39 cellular contexts compared by ENCODE assay signal in genomic region chr3:14816359-14816758, GRCh38. TPM values are rescaled to one million over a fixed set of nuclear protein-coding genes. Genes with fewer than 3 reads are reported as not detected.
"Had no signal": no experiment of that assay in that cellular context is flagged by ENCODE, and none has a peak within 500 bp of the region (broad histone marks: within the 10 kb centered on the region; RNA-seq: fewer than 3 reads in every experiment).

No MANE protein-coding gene starts in this region.

- H3K4me3 ChIP-seq: adrenal gland, ascending aorta, body of pancreas, breast epithelium, cardiac muscle cell had no signal

- H3K9me3 ChIP-seq: adrenal gland, ascending aorta, body of pancreas, breast epithelium had no signal

- H3K36me3 Mint-ChIP-seq: activated naive CD4-positive, alpha-beta T cell treated with anti-CD3 and anti-CD28 coated beads, Interleukin-2, amount 10 ng/mL, durations not matched to agents 7 days and 5 days; activated naive CD4-positive, alpha-beta T cell treated with anti-CD3 and anti-CD28 coated beads, Interleukin-2, amount 50 U/mL, for 24 hours; activated naive CD8-positive, alpha-beta T cell; activated naive CD8-positive, alpha-beta T cell treated with anti-CD3 and anti-CD28 coated beads for 36 hours; activated naive CD8-positive, alpha-beta T cell treated with anti-CD3 and anti-CD28 coated beads, Interleukin-2, amount 10 ng/mL, durations not matched to agents 7 days and 5 days; brain had no signal

- DNase-seq: activated effector memory CD4-positive, alpha-beta T cell treated with anti-CD3 and anti-CD28 coated beads, Interleukin-2, amount 50 U/mL, for 16 hours; activated effector memory CD4-positive, alpha-beta T cell treated with Interleukin-2 at 50 U/mL for 16 hours; activated gamma-delta T cell; activated gamma-delta T cell treated with Interleukin-2 at 50 U/mL for 16 hours; activated naive CD4-positive, alpha-beta T cell; activated naive CD4-positive, alpha-beta T cell treated with anti-CD3 and anti-CD28 coated beads for 36 hours; activated naive CD4-positive, alpha-beta T cell treated with anti-CD3 and anti-CD28 coated beads, Interleukin-2, amount 10 ng/mL, durations not matched to agents 7 days and 5 days; activated naive CD4-positive, alpha-beta T cell treated with anti-CD3 and anti-CD28 coated beads, Interleukin-2, amount 50 U/mL, for 16 hours; activated naive CD4-positive, alpha-beta T cell treated with Interleukin-2 at 50 U/mL for 16 hours; activated naive CD8-positive, alpha-beta T cell treated with anti-CD3 and anti-CD28 coated beads for 36 hours; activated naive CD8-positive, alpha-beta T cell treated with anti-CD3 and anti-CD28 coated beads, Interleukin-2, amount 10 ng/mL, durations not matched to agents 7 days and 5 days; activated naive CD8-positive, alpha-beta T cell treated with anti-CD3 and anti-CD28 coated beads, Interleukin-2, amount 50 U/mL, for 24 hours; activated T-cell treated with anti-CD3 and anti-CD28 coated beads, Interleukin-2, amount 50 U/mL, for 1 hour; activated T-cell treated with anti-CD3 and anti-CD28 coated beads, Interleukin-2, amount 50 U/mL, for 24 hours; activated T-cell treated with anti-CD3 and anti-CD28 coated beads, Interleukin-2, amount 50 U/mL, for 4 hours; activated T-cell treated with anti-CD3 and anti-CD28 coated beads, Interleukin-2, amount 50 U/mL, for 48 hours; activated T-cell treated with anti-CD3 and anti-CD28 coated beads, Interleukin-2, amount 50 U/mL, for 72 hours; adrenal gland; amniotic stem cell; amygdala; anterior cingulate cortex; aorta; body of pancreas; brain microvascular endothelial cell; caudate nucleus; central memory CD4-positive, alpha-beta T cell had no signal

- H3K27me3 ChIP-seq: adrenal gland, ascending aorta had no signal

- H3K4me1 Mint-ChIP-seq: activated naive CD8-positive, alpha-beta T cell treated with anti-CD3 and anti-CD28 coated beads for 36 hours; activated naive CD8-positive, alpha-beta T cell treated with anti-CD3 and anti-CD28 coated beads, Interleukin-2, amount 10 ng/mL, durations not matched to agents 7 days and 5 days; activated naive CD8-positive, alpha-beta T cell treated with anti-CD3 and anti-CD28 coated beads, Interleukin-2, amount 50 U/mL, for 24 hours; activated T-helper 17 cell treated with anti-CD3 and anti-CD28 coated beads, Interleukin-2, amount 50 U/mL, for 72 hours; central memory CD8-positive, alpha-beta T cell had no signal

- H3K4me1 ChIP-seq: adrenal gland, ascending aorta, body of pancreas, breast epithelium had no signal

- FAIRE-seq: astrocyte, bronchial epithelial cell had no signal

- H3K27ac Mint-ChIP-seq: activated naive CD4-positive, alpha-beta T cell treated with anti-CD3 and anti-CD28 coated beads for 36 hours; activated naive CD4-positive, alpha-beta T cell treated with anti-CD3 and anti-CD28 coated beads, Interleukin-2, amount 10 ng/mL, durations not matched to agents 7 days and 5 days; activated naive CD4-positive, alpha-beta T cell treated with anti-CD3 and anti-CD28 coated beads, Interleukin-2, amount 50 U/mL, for 24 hours; activated naive CD4-positive, alpha-beta T cell treated with anti-CD3 and anti-CD28 coated beads, Interleukin-2, amount 50 U/mL, for 72 hours; activated naive CD8-positive, alpha-beta T cell; activated naive CD8-positive, alpha-beta T cell treated with anti-CD3 and anti-CD28 coated beads for 36 hours; activated naive CD8-positive, alpha-beta T cell treated with anti-CD3 and anti-CD28 coated beads, Interleukin-2, amount 10 ng/mL, durations not matched to agents 7 days and 5 days; activated naive CD8-positive, alpha-beta T cell treated with anti-CD3 and anti-CD28 coated beads, Interleukin-2, amount 50 U/mL, for 24 hours; activated T-cell treated with anti-CD3 and anti-CD28 coated beads, Interleukin-2, amount 50 U/mL, for 24 hours; activated T-cell treated with anti-CD3 and anti-CD28 coated beads, Interleukin-2, amount 50 U/mL, for 72 hours; activated T-helper 1 cell treated with anti-CD3 and anti-CD28 coated beads, Interleukin-12 subunit alpha, Interleukin-12 subunit beta, Interleukin-2, Interleukin-4 antibody, amounts not matched to agents 30 ng/mL and 10 ng/mL and 1 ng/mL, durations not matched to agents 14 hours and 24 hours and 36 hours; activated T-helper 17 cell treated with anti-CD3 and anti-CD28 coated beads, Interleukin-2, amount 50 U/mL, for 72 hours; activated T-helper 2 cell treated with anti-CD3 and anti-CD28 coated beads, Interferon-gamma antibody, Interleukin-2, Interleukin-4, amounts not matched to agents 10 μg/mL and 5 μg/mL and 100 μg/mL, durations not matched to agents 14 hours and 24 hours and 36 hours; brain had no signal

- H3K4me3 Mint-ChIP-seq: activated naive CD4-positive, alpha-beta T cell treated with anti-CD3 and anti-CD28 coated beads for 36 hours; activated naive CD4-positive, alpha-beta T cell treated with anti-CD3 and anti-CD28 coated beads, Interleukin-2, amount 10 ng/mL, durations not matched to agents 7 days and 5 days; activated naive CD4-positive, alpha-beta T cell treated with anti-CD3 and anti-CD28 coated beads, Interleukin-2, amount 50 U/mL, for 24 hours; activated naive CD8-positive, alpha-beta T cell; activated naive CD8-positive, alpha-beta T cell treated with anti-CD3 and anti-CD28 coated beads for 36 hours; activated naive CD8-positive, alpha-beta T cell treated with anti-CD3 and anti-CD28 coated beads, Interleukin-2, amount 10 ng/mL, durations not matched to agents 7 days and 5 days; activated naive CD8-positive, alpha-beta T cell treated with anti-CD3 and anti-CD28 coated beads, Interleukin-2, amount 50 U/mL, for 24 hours; activated T-cell treated with anti-CD3 and anti-CD28 coated beads, Interleukin-2, amount 50 U/mL, for 24 hours; activated T-cell treated with anti-CD3 and anti-CD28 coated beads, Interleukin-2, amount 50 U/mL, for 4 hours; activated T-cell treated with anti-CD3 and anti-CD28 coated beads, Interleukin-2, amount 50 U/mL, for 72 hours; activated T-helper 1 cell treated with anti-CD3 and anti-CD28 coated beads, Interleukin-12 subunit alpha, Interleukin-12 subunit beta, Interleukin-2, Interleukin-4 antibody, amounts not matched to agents 30 ng/mL and 10 ng/mL and 1 ng/mL, durations not matched to agents 14 hours and 24 hours and 36 hours; activated T-helper 17 cell treated with anti-CD3 and anti-CD28 coated beads, Interleukin-2, amount 50 U/mL, for 72 hours; brain; central memory CD8-positive, alpha-beta T cell had no signal

- ATAC-seq: activated naive CD4-positive, alpha-beta T cell treated with anti-CD3 and anti-CD28 coated beads, Interleukin-2, amount 50 U/mL, for 72 hours; activated naive CD8-positive, alpha-beta T cell treated with anti-CD3 and anti-CD28 coated beads, Interleukin-2, amount 50 U/mL, for 24 hours; activated T-cell treated with anti-CD3 and anti-CD28 coated beads, Interleukin-2, amount 50 U/mL, for 4 hours; activated T-cell treated with anti-CD3 and anti-CD28 coated beads, Interleukin-2, amount 50 U/mL, for 72 hours; activated T-helper 17 cell treated with anti-CD3 and anti-CD28 coated beads, Interleukin-2, amount 50 U/mL, for 72 hours; body of pancreas had no signal

- H3K9me3 Mint-ChIP-seq: activated naive CD4-positive, alpha-beta T cell treated with anti-CD3 and anti-CD28 coated beads for 36 hours; activated naive CD4-positive, alpha-beta T cell treated with anti-CD3 and anti-CD28 coated beads, Interleukin-2, amount 10 ng/mL, durations not matched to agents 7 days and 5 days; activated naive CD4-positive, alpha-beta T cell treated with anti-CD3 and anti-CD28 coated beads, Interleukin-2, amount 50 U/mL, for 24 hours; activated naive CD4-positive, alpha-beta T cell treated with anti-CD3 and anti-CD28 coated beads, Interleukin-2, amount 50 U/mL, for 72 hours; activated naive CD8-positive, alpha-beta T cell treated with anti-CD3 and anti-CD28 coated beads for 36 hours; activated naive CD8-positive, alpha-beta T cell treated with anti-CD3 and anti-CD28 coated beads, Interleukin-2, amount 10 ng/mL, durations not matched to agents 7 days and 5 days; activated naive CD8-positive, alpha-beta T cell treated with anti-CD3 and anti-CD28 coated beads, Interleukin-2, amount 50 U/mL, for 24 hours; activated T-cell treated with anti-CD3 and anti-CD28 coated beads, Interleukin-2, amount 50 U/mL, for 24 hours; activated T-cell treated with anti-CD3 and anti-CD28 coated beads, Interleukin-2, amount 50 U/mL, for 4 hours; activated T-cell treated with anti-CD3 and anti-CD28 coated beads, Interleukin-2, amount 50 U/mL, for 72 hours; activated T-helper 1 cell treated with anti-CD3 and anti-CD28 coated beads, Interleukin-12 subunit alpha, Interleukin-12 subunit beta, Interleukin-2, Interleukin-4 antibody, amounts not matched to agents 30 ng/mL and 10 ng/mL and 1 ng/mL, durations not matched to agents 14 hours and 24 hours and 36 hours; activated T-helper 17 cell treated with anti-CD3 and anti-CD28 coated beads, Interleukin-2, amount 50 U/mL, for 72 hours; activated T-helper 2 cell treated with anti-CD3 and anti-CD28 coated beads, Interferon-gamma antibody, Interleukin-2, Interleukin-4, amounts not matched to agents 10 μg/mL and 5 μg/mL and 100 μg/mL, durations not matched to agents 14 hours and 24 hours and 36 hours; central memory CD8-positive, alpha-beta T cell had no signal

- H3K27ac ChIP-seq: adrenal gland, ascending aorta, body of pancreas, brain microvascular endothelial cell, breast epithelium, cardiac muscle cell had no signal

- H3K36me3 ChIP-seq: adrenal gland, brain microvascular endothelial cell, breast epithelium, cardiac muscle cell had no signal

RNA-seq across cellular contexts. Expression of gene FGD5, which starts 2.4 kb away (rescaled TPM):
- total RNA-seq: activated naive CD4-positive, alpha-beta T cell treated with anti-CD3 and anti-CD28 coated beads for 36 hours; activated naive CD4-positive, alpha-beta T cell treated with anti-CD3 and anti-CD28 coated beads, Interleukin-2, amount 50 U/mL, for 72 hours; activated T-cell treated with anti-CD3 and anti-CD28 coated beads, Interleukin-2, amount 50 U/mL, for 72 hours; activated T-helper 1 cell treated with anti-CD3 and anti-CD28 coated beads, Interleukin-12 subunit alpha, Interleukin-12 subunit beta, Interleukin-2, Interleukin-4 antibody, amounts not matched to agents 30 ng/mL and 10 ng/mL and 1 ng/mL, durations not matched to agents 14 hours and 24 hours and 36 hours; bronchial epithelial cell had no signal
